ENCODE assay signal across 12 cellular contexts in the genomic region with DNA sequence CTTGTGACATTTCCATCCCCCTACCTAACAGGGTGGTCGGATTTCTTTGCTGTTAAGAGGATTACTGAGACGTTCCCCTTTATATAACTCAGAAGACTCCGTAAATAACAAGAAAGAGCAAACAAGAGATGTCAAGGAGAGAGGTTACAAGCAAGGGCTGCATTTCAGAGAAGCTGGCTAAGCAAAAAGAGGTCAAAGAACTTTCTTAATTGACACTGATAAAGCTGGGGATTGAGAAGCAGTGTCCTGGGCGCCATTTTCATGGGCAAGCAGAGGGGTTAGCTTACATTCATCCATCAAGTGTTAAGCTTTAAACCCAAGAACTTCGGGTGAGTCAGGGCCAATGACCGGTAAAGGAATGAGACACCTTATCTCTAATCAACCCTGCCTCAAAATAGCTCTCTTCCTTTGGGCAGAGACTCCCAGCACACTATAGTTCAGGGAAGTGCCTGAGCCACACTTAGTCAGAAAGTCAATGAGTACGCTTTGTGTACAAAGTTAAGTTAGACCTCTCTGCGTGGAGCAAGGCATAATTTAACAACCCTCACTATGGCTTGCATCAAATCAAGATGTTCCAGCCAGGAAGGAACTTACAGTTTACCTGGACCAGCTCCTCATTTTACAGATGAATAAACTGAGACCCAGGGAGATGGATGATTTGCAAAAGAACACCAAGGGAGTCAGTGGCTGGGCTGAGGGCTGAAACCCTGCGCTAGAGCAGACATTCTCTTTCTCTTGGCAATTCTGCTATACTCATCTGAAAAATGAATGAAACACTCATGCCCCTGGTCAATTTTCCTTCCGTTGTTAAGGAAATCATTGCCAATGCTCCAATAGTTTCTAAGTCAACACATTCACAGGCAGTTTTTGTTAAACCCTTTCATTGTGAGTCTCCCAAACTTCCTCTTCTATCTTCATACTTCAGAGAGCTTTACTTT. TPM values are rescaled to one million over a fixed set of nuclear protein-coding genes. Genes with fewer than 3 reads are reported as not detected.
DNase-seq lines count a peak whose midpoint lies in the region; ATAC-seq, FAIRE-seq and TF ChIP-seq lines count a peak whose summit lies in the region.
"Had no signal": no experiment of that assay in that cellular context is flagged by ENCODE, and none has a peak within 500 bp of the region (broad histone marks: within the 10 kb centered on the region; RNA-seq: fewer than 3 reads in every experiment).

No MANE protein-coding gene starts in this region.

- ATAC-seq in HG02840 (IDR thresholded peaks at IDR 0.05; ENCODE audit: low FRiP score, unreplicated experiment) = no peak
- ATAC-seq in HG03520 (IDR thresholded peaks at IDR 0.05; ENCODE audit: unreplicated experiment) = no peak
- ATAC-seq: natural killer cell treated with Interleukin-12 subunit alpha and Interleukin-12 subunit beta and Interleukin-15 and Interleukin-18, amount 100 ng/mL, for 72 hours had no signal

- no peaks in the 10 kb centered on the region for H3K36me3 ChIP-seq in effector memory CD4-positive, alpha-beta T cell (ENCODE audit: control insufficient read depth, insufficient read depth, low read length)
- H3K36me3 ChIP-seq: MG63 had no signal

- no peaks in the 10 kb centered on the region for H3K27me3 ChIP-seq in effector memory CD4-positive, alpha-beta T cell (replicated peaks; ENCODE audit: control insufficient read depth, insufficient read depth, low read length, poor library complexity, severe bottlenecking)

- TF ChIP-seq CTCF in fibroblast of villous mesenchyme (IDR thresholded peaks at IDR 0.05; ENCODE audit: insufficient read depth, low read depth, low read length) = no peak

- H3K4me1 ChIP-seq in effector memory CD4-positive, alpha-beta T cell (ENCODE audit: control insufficient read depth, insufficient read depth, low read length, poor library complexity, severe bottlenecking) = peaks cover 3% of the 10 kb centered on the region

- no peak overlapping the region for H3K27ac ChIP-seq in effector memory CD4-positive, alpha-beta T cell (ENCODE audit: insufficient read depth, low read length, poor library complexity, severe bottlenecking)

- peak; percentile 92 for FAIRE-seq in RCC 7860 (lab: Jason Lieb, UNC)

- DNase-seq in EH (ENCODE audit: low read depth) (peak; percentile 70), RCC 7860 (ENCODE audit: low spot score) (peak; percentile 90), fibroblast of villous mesenchyme (ENCODE audit: low read depth) (peak; percentile 57), myocyte (ENCODE audit: low read depth) (peak; percentile 45), NCI-H2029 (lab: John Stamatoyannopoulos, UW) (no peak)
- no peak for DNase-seq in effector memory CD4-positive, alpha-beta T cell
- DNase-seq: activated CD4-positive, CD25-positive, alpha-beta regulatory T cell; activated T-cell treated with anti-CD3 and anti-CD28 coated beads, Interleukin-2, amount 50 U/mL, for 24 hours; MG63 had no signal

- H3K9me3 ChIP-seq in effector memory CD4-positive, alpha-beta T cell (ENCODE audit: control insufficient read depth, low read length) = no peaks in the 10 kb centered on the region
- H3K9me3 ChIP-seq: MG63 had no signal

- no peak overlapping the region for H3K4me3 ChIP-seq in fibroblast of villous mesenchyme (ENCODE audit: low read depth, low read length)
- H3K4me3 ChIP-seq in effector memory CD4-positive, alpha-beta T cell (ENCODE audit: insufficient read depth, low read depth, low read length, poor library complexity, severe bottlenecking) = no peak overlapping the region
- H3K4me3 ChIP-seq: MG63 had no signal

RNA-seq across cellular contexts. Expression of a gene that starts 44.6 kb away (rescaled TPM):
- total RNA-seq in fibroblast of villous mesenchyme = 108 and 175 TPM in 2 replicates
- 94.2 and 111 TPM in 2 replicates for total RNA-seq in myocyte
- 31.2 TPM for polyA plus RNA-seq in myocyte (2012)

Comparison
In these comparisons a context has a peak if more than half of its experiments do, and no peak if none do; other contexts are left out.
1. DNase-seq: peak in EH (single experiment), RCC 7860 (single experiment), fibroblast of villous mesenchyme (single experiment) and myocyte (single experiment); none in NCI-H2029 (single experiment) and effector memory CD4-positive, alpha-beta T cell (0 of 3).